6 cellular contexts compared by ENCODE assay signal in genomic region chr15:42491540-42492225, GRCh38. TPM values are rescaled to one million over a fixed set of nuclear protein-coding genes. Genes with fewer than 3 reads are reported as not detected.
DNase-seq lines count a peak whose midpoint lies in the region; TF ChIP-seq lines count a peak whose summit lies in the region.

No MANE protein-coding gene starts in this region.

- peak overlapping the region; percentile 85 for H2AFZ ChIP-seq in neuron (ENCODE audit: low read depth, low read length)

- peaks cover 32% of the 10 kb centered on the region for H3K4me1 Mint-ChIP-seq in MCF 10A (ENCODE audit: insufficient read depth, unreplicated experiment)

- peak overlapping the region; percentile 90 for H3K4me3 ChIP-seq in neuron (ENCODE audit: low read length)

- no peaks in the 10 kb centered on the region for H3K27me3 ChIP-seq in neuron (ENCODE audit: insufficient read depth, low read length)

- intact Hi-C loops in MCF 10A (cut with micrococcal nuclease) = loop anchor here (10.0 kb wide), 2 partner anchors 163 to 217 kb away; partner anchors contain the start of genes GANC and TMEM87A

- H3K36me3 Mint-ChIP-seq in MCF 10A (ENCODE audit: insufficient read depth, unreplicated experiment) = peaks cover 13% of the 10 kb centered on the region

- H3K27ac Mint-ChIP-seq in MCF 10A (ENCODE audit: low read depth, unreplicated experiment) = peak overlapping the region; percentile 96

- H3K9me3 Mint-ChIP-seq in MCF 10A (ENCODE audit: unreplicated experiment) = no peaks in the 10 kb centered on the region

- no peaks in the 10 kb centered on the region for H3K27me3 Mint-ChIP-seq in MCF 10A (ENCODE audit: insufficient read depth, unreplicated experiment)

- CTCF ChIA-PET in MCF 10A (lab: Yijun Ruan, JAX) = interaction anchor here (0.9 kb wide), 1 partner anchor 20 kb away, joined by 3 read pairs; no protein-coding TSS in a partner anchor

- no peak for TF ChIP-seq CTCF in MCF 10A (IDR thresholded peaks at IDR 0.05; ENCODE audit: unreplicated experiment)

- H3K36me3 ChIP-seq in neuron (ENCODE audit: insufficient read depth, low read length) = no peaks in the 10 kb centered on the region

- DNase-seq in HS-27A (ENCODE audit: low read depth) = peak; percentile 75
- peak; percentile 16 for DNase-seq in MCF 10A (ENCODE audit: unreplicated experiment)
- no peak for DNase-seq in NCI-H1694 (lab: John Stamatoyannopoulos, UW)
- DNase-seq in HuH-7.5 (ENCODE audit: low spot score) = no peak
- no peak for DNase-seq in activated CD8-positive, alpha-beta memory T cell treated with anti-CD3 and anti-CD28 coated beads for 24 hours

- H3K4me1 ChIP-seq in neuron (ENCODE audit: insufficient read depth, low read length) = peaks cover 11% of the 10 kb centered on the region

- peak overlapping the region; percentile 94 for H3K4me3 Mint-ChIP-seq in MCF 10A (ENCODE audit: unreplicated experiment)

- POLR2A ChIA-PET in MCF 10A (lab: Yijun Ruan, JAX) = interaction anchor here (0.6 to 3.2 kb wide), 19 partner anchors 8 to 1074 kb away, joined by 3 to 43 read pairs (median 6); partner anchors contain the start of genes GANC, HAUS2, LRRC57 and STARD9

- TSS peak; percentile 80 for BruUV-seq in MCF 10A (replicated peaks; lab: Mats Ljungman, UMichigan)

- H3K9me3 ChIP-seq in neuron (ENCODE audit: low read length) = no peaks in the 10 kb centered on the region

RNA-seq across cellular contexts. Expression of gene ZNF106, which starts 0.7 kb away (rescaled TPM):
- 54.2 and 61.4 TPM in 2 replicates for total RNA-seq in MCF 10A (2022)

RNA-seq across cellular contexts. Expression of gene SNAP23, which starts 3.8 kb away (rescaled TPM):
- 47.4 and 65.7 TPM in 2 replicates for total RNA-seq in MCF 10A (2022)

RNA-seq across cellular contexts. Expression of gene LRRC57, which starts 56.9 kb away (rescaled TPM):
- total RNA-seq in MCF 10A (2022) = 18.3 and 24.7 TPM in 2 replicates

RNA-seq across cellular contexts. Expression of gene HAUS2, which starts 57.0 kb away (rescaled TPM):
- total RNA-seq in MCF 10A (2022) = 22.6 and 29.6 TPM in 2 replicates

Comparison
In these comparisons a context has a peak if more than half of its experiments do, and no peak if none do; other contexts are left out.
1. DNase-seq: peak in HS-27A (single experiment) and MCF 10A (single experiment); none in NCI-H1694 (single experiment), HuH-7.5 (single experiment) and activated CD8-positive, alpha-beta memory T cell treated with anti-CD3 and anti-CD28 coated beads for 24 hours (single experiment).